Comparison of ENCODE assay signal across 32 cellular contexts in genomic region chr11:77371646-77372045, GRCh38.
"Had no signal": no experiment of that assay in that cellular context is flagged by ENCODE, and none has a peak within 500 bp of the region (broad histone marks: within the 10 kb centered on the region; RNA-seq: fewer than 3 reads in every experiment).

No MANE protein-coding gene starts in this region.

- H3K4me3 ChIP-seq: ascending aorta, cardiac muscle cell, heart right ventricle, lower lobe of right lung, psoas muscle, sigmoid colon, smooth muscle cell, stomach, thyroid gland, upper lobe of right lung had no signal

- H3K4me3 Mint-ChIP-seq: activated CD4-positive, alpha-beta memory T cell treated with anti-CD3 and anti-CD28 coated beads for 36 hours; activated CD4-positive, alpha-beta T cell treated with anti-CD3 and anti-CD28 coated beads, Interleukin-2, amount 10 ng/mL, durations not matched to agents 24 days and 14 days; activated naive CD4-positive, alpha-beta T cell treated with anti-CD3 and anti-CD28 coated beads, Interleukin-2, amount 10 ng/mL, durations not matched to agents 7 days and 5 days; activated naive CD8-positive, alpha-beta T cell treated with anti-CD3 and anti-CD28 coated beads, Interleukin-2, amount 10 ng/mL, durations not matched to agents 7 days and 5 days; activated T-helper 1 cell treated with anti-CD3 and anti-CD28 coated beads, Interleukin-12 subunit alpha, Interleukin-12 subunit beta, Interleukin-2, Interleukin-4 antibody, amounts not matched to agents 30 ng/mL and 10 ng/mL and 1 ng/mL, durations not matched to agents 14 hours and 24 hours and 36 hours; brain; endodermal cell; nephron; stimulated activated memory B cell treated with anti-CD40 and anti-IgM and Interleukin-4, amounts not matched to agents 10 μg/mL and 1 μg/mL and 100 μg/mL, for 72 hours had no signal

- H3K9me3 ChIP-seq: ascending aorta, lower lobe of right lung, psoas muscle, sigmoid colon, stomach, thyroid gland, upper lobe of right lung had no signal

- H3K36me3 ChIP-seq: cardiac muscle cell had no signal

- H3K4me1 ChIP-seq: ascending aorta, lower lobe of right lung, sigmoid colon, thyroid gland, upper lobe of right lung had no signal

- H3K27me3 Mint-ChIP-seq: activated CD4-positive, alpha-beta memory T cell treated with anti-CD3 and anti-CD28 coated beads for 36 hours; activated CD4-positive, alpha-beta T cell treated with anti-CD3 and anti-CD28 coated beads, Interleukin-2, amount 10 ng/mL, durations not matched to agents 24 days and 14 days; activated naive CD4-positive, alpha-beta T cell treated with anti-CD3 and anti-CD28 coated beads, Interleukin-2, amount 10 ng/mL, durations not matched to agents 7 days and 5 days; activated naive CD8-positive, alpha-beta T cell treated with anti-CD3 and anti-CD28 coated beads, Interleukin-2, amount 10 ng/mL, durations not matched to agents 7 days and 5 days; brain; stimulated activated memory B cell treated with anti-CD40 and anti-IgM and Interleukin-4, amounts not matched to agents 10 μg/mL and 1 μg/mL and 100 μg/mL, for 72 hours had no signal

- DNase-seq: activated CD4-positive, alpha-beta memory T cell treated with anti-CD3 and anti-CD28 coated beads for 36 hours; activated CD4-positive, alpha-beta T cell treated with anti-CD3 and anti-CD28 coated beads, Interleukin-2, amount 10 ng/mL, durations not matched to agents 24 days and 14 days; activated CD4-positive, CD25-positive, alpha-beta regulatory T cell treated with anti-CD3 and anti-CD28 coated beads, Interleukin-2, amount 50 U/mL, for 72 hours; activated CD8-positive, alpha-beta memory T cell treated with anti-CD3 and anti-CD28 coated beads, Interleukin-2, amount 50 U/mL, for 4 hours; activated gamma-delta T cell; activated naive CD4-positive, alpha-beta T cell treated with anti-CD3 and anti-CD28 coated beads, Interleukin-2, amount 10 ng/mL, durations not matched to agents 7 days and 5 days; activated naive CD8-positive, alpha-beta T cell treated with anti-CD3 and anti-CD28 coated beads, Interleukin-2, amount 10 ng/mL, durations not matched to agents 7 days and 5 days; activated T-cell treated with anti-CD3 and anti-CD28 coated beads, Interleukin-2, amount 50 U/mL, for 1 hour; endodermal cell; foreskin keratinocyte; heart right ventricle; kidney glomerular epithelial cell; lower lobe of right lung; mesendoderm; psoas muscle; sigmoid colon; stimulated activated CD4-positive, alpha-beta T cell treated with anti-CD3 and anti-CD28 coated beads, Interleukin-1b, Interleukin-23, amount 100 ng/mL, for 48 hours; stimulated activated CD4-positive, alpha-beta T cell treated with anti-CD3 and anti-CD28 coated beads, Interleukin-4, amount 100 ng/mL, for 4 hours; stimulated activated CD8-positive, alpha-beta memory T cell treated with anti-CD3 and anti-CD28 coated beads, Interleukin-4, amount 100 ng/mL, for 48 hours; stomach; thyroid gland; upper lobe of right lung had no signal

- H3K27ac Mint-ChIP-seq: activated CD4-positive, alpha-beta memory T cell treated with anti-CD3 and anti-CD28 coated beads for 36 hours; activated CD4-positive, alpha-beta T cell treated with anti-CD3 and anti-CD28 coated beads, Interleukin-2, amount 10 ng/mL, durations not matched to agents 24 days and 14 days; activated naive CD4-positive, alpha-beta T cell treated with anti-CD3 and anti-CD28 coated beads, Interleukin-2, amount 10 ng/mL, durations not matched to agents 7 days and 5 days; activated naive CD8-positive, alpha-beta T cell treated with anti-CD3 and anti-CD28 coated beads, Interleukin-2, amount 10 ng/mL, durations not matched to agents 7 days and 5 days; activated T-helper 1 cell treated with anti-CD3 and anti-CD28 coated beads, Interleukin-12 subunit alpha, Interleukin-12 subunit beta, Interleukin-2, Interleukin-4 antibody, amounts not matched to agents 30 ng/mL and 10 ng/mL and 1 ng/mL, durations not matched to agents 14 hours and 24 hours and 36 hours; endodermal cell; nephron; stimulated activated memory B cell treated with anti-CD40 and anti-IgM and Interleukin-4, amounts not matched to agents 10 μg/mL and 1 μg/mL and 100 μg/mL, for 72 hours had no signal

- H3K9me3 Mint-ChIP-seq: activated CD4-positive, alpha-beta memory T cell treated with anti-CD3 and anti-CD28 coated beads for 36 hours; activated CD4-positive, alpha-beta T cell treated with anti-CD3 and anti-CD28 coated beads, Interleukin-2, amount 10 ng/mL, durations not matched to agents 24 days and 14 days; activated naive CD4-positive, alpha-beta T cell treated with anti-CD3 and anti-CD28 coated beads, Interleukin-2, amount 10 ng/mL, durations not matched to agents 7 days and 5 days; activated naive CD8-positive, alpha-beta T cell treated with anti-CD3 and anti-CD28 coated beads, Interleukin-2, amount 10 ng/mL, durations not matched to agents 7 days and 5 days; activated T-helper 1 cell treated with anti-CD3 and anti-CD28 coated beads, Interleukin-12 subunit alpha, Interleukin-12 subunit beta, Interleukin-2, Interleukin-4 antibody, amounts not matched to agents 30 ng/mL and 10 ng/mL and 1 ng/mL, durations not matched to agents 14 hours and 24 hours and 36 hours; endodermal cell; stimulated activated memory B cell treated with anti-CD40 and anti-IgM and Interleukin-4, amounts not matched to agents 10 μg/mL and 1 μg/mL and 100 μg/mL, for 72 hours had no signal

- H3K27me3 ChIP-seq: ascending aorta, cardiac muscle cell, foreskin keratinocyte, heart right ventricle, sigmoid colon, stomach, thyroid gland, upper lobe of right lung had no signal

- H3K27ac ChIP-seq: ascending aorta, cardiac muscle cell, foreskin keratinocyte, heart right ventricle, lower lobe of right lung, psoas muscle, sigmoid colon, thyroid gland, upper lobe of right lung, VCaP had no signal

- H3K4me1 Mint-ChIP-seq: brain, endodermal cell, nephron had no signal

- ATAC-seq: esophagus mucosa; foreskin keratinocyte; heart right ventricle; left lobe of liver; lower lobe of right lung; stimulated activated memory B cell treated with anti-CD40 and anti-IgM and Interleukin-4, amounts not matched to agents 10 μg/mL and 1 μg/mL and 100 μg/mL, for 72 hours; upper lobe of right lung had no signal
